Comparison of ENCODE assay signal across 22 cellular contexts in the genomic region with DNA sequence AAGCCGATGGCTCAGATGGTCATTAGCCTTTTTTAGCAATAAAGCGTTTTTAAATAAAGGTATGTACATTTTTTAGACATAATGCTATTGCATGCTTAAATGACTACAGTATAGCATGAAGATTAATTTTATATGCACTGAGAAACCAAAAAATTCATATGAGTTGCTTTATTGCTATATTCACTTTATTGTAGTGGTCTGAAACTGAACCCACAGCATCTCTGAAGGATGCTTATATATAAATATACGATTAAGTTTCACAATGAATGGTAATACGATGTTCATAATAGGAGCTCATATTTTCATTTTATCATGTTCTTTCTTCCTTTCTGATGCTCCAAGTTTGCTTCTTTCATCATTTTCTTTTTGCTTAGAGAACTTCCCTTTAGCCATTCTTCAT.
DNase-seq lines count a peak whose midpoint lies in the region; ATAC-seq and TF ChIP-seq lines count a peak whose summit lies in the region.
"Had no signal": no experiment of that assay in that cellular context is flagged by ENCODE, and none has a peak within 500 bp of the region (broad histone marks: within the 10 kb centered on the region; RNA-seq: fewer than 3 reads in every experiment).

No MANE protein-coding gene starts in this region.

- H3K27me3 Mint-ChIP-seq in activated naive CD4-positive, alpha-beta T cell treated with anti-CD3 and anti-CD28 coated beads for 36 hours (ENCODE audit: low read depth) = no peaks in the 10 kb centered on the region
- no peaks in the 10 kb centered on the region for H3K27me3 Mint-ChIP-seq in CD4-positive, alpha-beta T cell
- H3K27me3 Mint-ChIP-seq in T-cell = no peaks in the 10 kb centered on the region
- H3K27me3 Mint-ChIP-seq in central memory CD8-positive, alpha-beta T cell = no peaks in the 10 kb centered on the region

- H3K9me3 ChIP-seq in CD4-positive, alpha-beta T cell (ENCODE audit: control insufficient read depth, low read length) = no peaks in the 10 kb centered on the region
- H3K9me3 ChIP-seq: BE2C, Caco-2, MG63, Peyer's patch had no signal

- no peak overlapping the region for H3K27ac Mint-ChIP-seq in activated naive CD4-positive, alpha-beta T cell treated with anti-CD3 and anti-CD28 coated beads for 36 hours
- peak overlapping the region; percentile 81 for H3K27ac Mint-ChIP-seq in CD4-positive, alpha-beta T cell
- H3K27ac Mint-ChIP-seq in T-cell = peak overlapping the region; percentile 20 to 83
- H3K27ac Mint-ChIP-seq in central memory CD8-positive, alpha-beta T cell (ENCODE audit: low read depth) = peak overlapping the region; percentile 68
- H3K27ac Mint-ChIP-seq: H9, HFFc6 had no signal

- DNase-seq in activated naive CD4-positive, alpha-beta T cell treated with anti-CD3 and anti-CD28 coated beads for 36 hours = no peak
- no peak for DNase-seq in activated naive CD4-positive, alpha-beta T cell treated with Interleukin-2 at 50 U/mL for 16 hours
- DNase-seq in CD4-positive, alpha-beta T cell = no peak
- no peak for DNase-seq in T-cell
- DNase-seq in central memory CD8-positive, alpha-beta T cell (ENCODE audit: low spot score in 2 of 2) = no peak
- DNase-seq: BE2C, Caco-2, DMS 273 treated with DMSO at 0.1 percent for 48 hours, DMS79 treated with DMSO at 0.1 percent for 48 hours, GM23248, H9, HFFc6, MG63, NCI-H1417, NCI-H1694 treated with DMSO at 0.1 percent for 48 hours, NCI-H2081 treated with DMSO at 0.1 percent for 48 hours, NCI-H2171 treated with DMSO at 0.1 percent for 48 hours, NCI-H524 treated with DMSO at 0.1 percent for 48 hours, NCI-H82, Peyer's patch had no signal

- H3K36me3 Mint-ChIP-seq in activated naive CD4-positive, alpha-beta T cell treated with anti-CD3 and anti-CD28 coated beads for 36 hours (ENCODE audit: low read depth) = no peaks in the 10 kb centered on the region
- peaks cover 6% of the 10 kb centered on the region for H3K36me3 Mint-ChIP-seq in CD4-positive, alpha-beta T cell (ENCODE audit: low read depth)
- peaks cover 5% of the 10 kb centered on the region for H3K36me3 Mint-ChIP-seq in T-cell
- H3K36me3 Mint-ChIP-seq in central memory CD8-positive, alpha-beta T cell (ENCODE audit: insufficient read depth) = no peaks in the 10 kb centered on the region

- CTCF ChIA-PET in activated naive CD4-positive, alpha-beta T cell treated with anti-CD3 and anti-CD28 coated beads for 36 hours (lab: Charles Lee) = interaction anchor here (0.6 to 1.4 kb wide), 4 partner anchors 214 to 233 kb away, joined by 3 read pairs; a partner anchor contains a TSS
- CTCF ChIA-PET in CD4-positive, alpha-beta T cell (lab: Charles Lee) = no interaction called here
- CTCF ChIA-PET in T-cell (lab: Charles Lee) = no interaction called here

- intact Hi-C loops in activated naive CD4-positive, alpha-beta T cell treated with anti-CD3 and anti-CD28 coated beads for 36 hours (cut with micrococcal nuclease) = loop anchor here (1.0 to 5.0 kb wide), 4 partner anchors 37 to 232 kb away; a partner anchor contains a TSS
- intact Hi-C loops in CD4-positive, alpha-beta T cell (cut with DNase I, micrococcal nuclease) = no loop called here

- H3K27ac ChIP-seq in CD4-positive, alpha-beta T cell (ENCODE audit: low read depth, low read length) = no peak overlapping the region
- H3K27ac ChIP-seq: GM23248, Peyer's patch had no signal

- peaks cover 10% of the 10 kb centered on the region for H3K9me3 Mint-ChIP-seq in activated naive CD4-positive, alpha-beta T cell treated with anti-CD3 and anti-CD28 coated beads for 36 hours
- H3K9me3 Mint-ChIP-seq in CD4-positive, alpha-beta T cell = peaks cover 8% of the 10 kb centered on the region
- peaks cover 0 to 17% (median 2%) of the 10 kb centered on the region in 3 donors for H3K9me3 Mint-ChIP-seq in T-cell
- no peaks in the 10 kb centered on the region for H3K9me3 Mint-ChIP-seq in central memory CD8-positive, alpha-beta T cell
- H3K9me3 Mint-ChIP-seq: HFFc6 had no signal

- no peak for TF ChIP-seq CTCF in CD4-positive, alpha-beta T cell (IDR thresholded peaks at IDR 0.05)

- POLR2A ChIA-PET in CD4-positive, alpha-beta T cell (lab: Charles Lee) = interaction anchor here (0.9 to 1.6 kb wide), 3 partner anchors 99 to 257 kb away, joined by 3 to 9 read pairs (median 3); a partner anchor contains a TSS
- POLR2A ChIA-PET in T-cell (lab: Charles Lee) = interaction anchor here in 1 of 2 donors (0.8 kb wide), 1 partner anchor 47 kb away, joined by 3 read pairs; no protein-coding TSS in a partner anchor

- no peaks in the 10 kb centered on the region for H3K27me3 ChIP-seq in CD4-positive, alpha-beta T cell (ENCODE audit: control insufficient read depth, insufficient read depth, low read length)
- H3K27me3 ChIP-seq: BE2C, MG63, Peyer's patch had no signal

- ATAC-seq in CD4-positive, alpha-beta T cell (ENCODE audit: poor library complexity) = no peak
- ATAC-seq in T-cell (replicated peaks in 1 of 4) (no peak), GM18907 (IDR thresholded peaks at IDR 0.05; ENCODE audit: unreplicated experiment) (no peak), HG02981 (IDR thresholded peaks at IDR 0.05; ENCODE audit: unreplicated experiment) (no peak)
- ATAC-seq in central memory CD8-positive, alpha-beta T cell (replicated peaks; ENCODE audit: extremely low read depth, poor library complexity, severe bottlenecking) = no peak

- H3K4me1 Mint-ChIP-seq in activated naive CD4-positive, alpha-beta T cell treated with anti-CD3 and anti-CD28 coated beads for 36 hours (ENCODE audit: low read depth) = peaks cover 69% of the 10 kb centered on the region
- peaks cover 79% of the 10 kb centered on the region for H3K4me1 Mint-ChIP-seq in CD4-positive, alpha-beta T cell (ENCODE audit: low read depth)
- peaks cover 76 to 80% (median 76%) of the 10 kb centered on the region in 3 donors for H3K4me1 Mint-ChIP-seq in T-cell
- peaks cover 54% of the 10 kb centered on the region for H3K4me1 Mint-ChIP-seq in central memory CD8-positive, alpha-beta T cell

- peak overlapping the region; percentile 0 for H3K4me3 Mint-ChIP-seq in activated naive CD4-positive, alpha-beta T cell treated with anti-CD3 and anti-CD28 coated beads for 36 hours
- peak overlapping the region; percentile 12 for H3K4me3 Mint-ChIP-seq in CD4-positive, alpha-beta T cell
- H3K4me3 Mint-ChIP-seq in T-cell = peak overlapping the region in 2 of 3 donors; percentile 13 to 63
- no peak overlapping the region for H3K4me3 Mint-ChIP-seq in central memory CD8-positive, alpha-beta T cell
- H3K4me3 Mint-ChIP-seq: H9, HFFc6 had no signal
